ENCODE assay signal across 32 cellular contexts in the genomic region with DNA sequence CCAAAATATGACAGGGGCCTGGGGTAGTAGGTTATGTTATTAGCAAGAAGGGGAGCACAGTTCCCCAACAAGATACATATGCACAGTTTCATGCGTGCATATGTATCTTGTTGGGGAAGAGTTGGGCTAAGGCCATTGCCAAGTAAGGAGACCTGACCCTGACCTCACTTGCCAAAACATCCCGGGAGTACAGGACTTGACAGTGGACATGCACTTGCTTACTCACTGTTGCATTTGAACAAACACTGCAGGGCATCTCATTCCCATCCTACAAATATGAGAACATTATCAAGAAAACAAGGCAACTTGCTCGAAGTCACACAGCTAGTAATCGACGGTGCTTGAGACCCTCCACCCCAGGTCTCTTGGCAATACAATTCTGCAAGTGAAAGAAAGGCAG. TPM values are rescaled to one million over a fixed set of nuclear protein-coding genes. Genes with fewer than 3 reads are reported as not detected.
"Had no signal": no experiment of that assay in that cellular context is flagged by ENCODE, and none has a peak within 500 bp of the region (broad histone marks: within the 10 kb centered on the region; RNA-seq: fewer than 3 reads in every experiment).

No MANE protein-coding gene starts in this region.

- H3K27ac ChIP-seq: parathyroid adenoma, psoas muscle, skin epidermis, thoracic aorta, tibial nerve, vagina had no signal

- H3K27ac Mint-ChIP-seq: natural killer cell; nephron; progenitor cell of endocrine pancreas; stimulated activated memory B cell treated with anti-CD40 and anti-IgM and Interleukin-4, amounts not matched to agents 10 μg/mL and 1 μg/mL and 100 μg/mL, for 72 hours; stimulated activated naive CD8-positive, alpha-beta T cell treated with anti-CD3 and anti-CD28 coated beads, Interleukin-15, amount 100 ng/mL, for 72 hours had no signal

- H3K9ac ChIP-seq: parathyroid adenoma had no signal

- FAIRE-seq: urothelium cell line had no signal

- H3K27me3 Mint-ChIP-seq: stimulated activated memory B cell treated with anti-CD40 and anti-IgM and Interleukin-4, amounts not matched to agents 10 μg/mL and 1 μg/mL and 100 μg/mL, for 72 hours; stimulated activated naive CD8-positive, alpha-beta T cell treated with anti-CD3 and anti-CD28 coated beads, Interleukin-15, amount 100 ng/mL, for 72 hours had no signal

- H3K9me3 Mint-ChIP-seq: natural killer cell; nephron; stimulated activated memory B cell treated with anti-CD40 and anti-IgM and Interleukin-4, amounts not matched to agents 10 μg/mL and 1 μg/mL and 100 μg/mL, for 72 hours; stimulated activated naive CD8-positive, alpha-beta T cell treated with anti-CD3 and anti-CD28 coated beads, Interleukin-15, amount 100 ng/mL, for 72 hours had no signal

- H3K27me3 ChIP-seq: spleen, thyroid gland, tibial nerve, upper lobe of left lung, vagina had no signal

- H3K79me2 ChIP-seq: parathyroid adenoma had no signal

- H3K36me3 ChIP-seq: spleen, thoracic aorta, thyroid gland, tibial nerve, upper lobe of left lung, vagina had no signal

- H2AFZ ChIP-seq: parathyroid adenoma had no signal

- H3K4me3 Mint-ChIP-seq: naive thymus-derived CD4-positive, alpha-beta T cell; natural killer cell; nephron; stimulated activated memory B cell treated with anti-CD40 and anti-IgM and Interleukin-4, amounts not matched to agents 10 μg/mL and 1 μg/mL and 100 μg/mL, for 72 hours; stimulated activated naive CD8-positive, alpha-beta T cell treated with anti-CD3 and anti-CD28 coated beads, Interleukin-15, amount 100 ng/mL, for 72 hours had no signal

- H3K4me3 ChIP-seq: psoas muscle, skin epidermis, smooth muscle cell, spleen, thoracic aorta, thyroid gland, tibial nerve, upper lobe of left lung, vagina had no signal

- DNase-seq: naive thymus-derived CD4-positive, alpha-beta T cell; natural killer cell; occipital lobe; posterior cingulate gyrus; psoas muscle; spleen; stimulated activated CD4-positive, alpha-beta T cell treated with anti-CD3 and anti-CD28 coated beads, Interleukin-12 subunit alpha, Interleukin-12 subunit beta, amount 100 ng/mL, for 4 hours; stimulated activated CD4-positive, alpha-beta T cell treated with anti-CD3 and anti-CD28 coated beads, Interleukin-1b, Interleukin-23, amount 100 ng/mL, for 48 hours; stimulated activated CD4-positive, alpha-beta T cell treated with anti-CD3 and anti-CD28 coated beads, Interleukin-4, amount 100 ng/mL, for 1 hour; stimulated activated CD4-positive, alpha-beta T cell treated with anti-CD3 and anti-CD28 coated beads, Interleukin-4, amount 100 ng/mL, for 4 hours; stimulated activated CD8-positive, alpha-beta memory T cell treated with anti-CD3 and anti-CD28 coated beads, Interleukin-4, amount 100 ng/mL, for 48 hours; stimulated activated naive CD4-positive, alpha-beta T cell; stimulated activated naive CD8-positive, alpha-beta T cell treated with anti-CD3 and anti-CD28 coated beads, Interleukin-15, amount 100 ng/mL, for 72 hours; stimulated activated naive CD8-positive, alpha-beta T cell treated with anti-CD3 and anti-CD28 coated beads, Interleukin-15, Interleukin-2, amounts not matched to agents 100 U/mL and 50 U/mL, for 24 hours; substantia nigra; thyroid gland; trophoblast cell; upper lobe of left lung had no signal

- H3K9me3 ChIP-seq: psoas muscle, spleen, thoracic aorta, thyroid gland, tibial nerve, upper lobe of left lung, vagina had no signal

- H3K4me1 ChIP-seq: parathyroid adenoma had no signal

- ATAC-seq: naive thymus-derived CD4-positive, alpha-beta T cell; natural killer cell; psoas muscle; right cardiac atrium; sciatic nerve; stimulated activated memory B cell treated with anti-CD40 and anti-IgM and Interleukin-4, amounts not matched to agents 10 μg/mL and 1 μg/mL and 100 μg/mL, for 72 hours; stimulated activated naive CD8-positive, alpha-beta T cell treated with anti-CD3 and anti-CD28 coated beads, Interleukin-15, amount 100 ng/mL, for 72 hours; stimulated activated naive CD8-positive, alpha-beta T cell treated with anti-CD3 and anti-CD28 coated beads, Interleukin-15, Interleukin-2, amounts not matched to agents 100 U/mL and 50 U/mL, for 24 hours had no signal

- H3K4me2 ChIP-seq: smooth muscle cell had no signal

- H3K36me3 Mint-ChIP-seq: naive thymus-derived CD4-positive, alpha-beta T cell; natural killer cell; stimulated activated memory B cell treated with anti-CD40 and anti-IgM and Interleukin-4, amounts not matched to agents 10 μg/mL and 1 μg/mL and 100 μg/mL, for 72 hours had no signal

- H3K4me1 Mint-ChIP-seq: stimulated activated naive CD8-positive, alpha-beta T cell treated with anti-CD3 and anti-CD28 coated beads, Interleukin-15, amount 100 ng/mL, for 72 hours had no signal

RNA-seq across cellular contexts. Expression of a gene that starts 4.8 kb away (rescaled TPM):
- total RNA-seq: natural killer cell, occipital lobe, osteocyte, progenitor cell of endocrine pancreas, smooth muscle cell, temporal lobe, thoracic aorta, vagina had no signal
- polyA plus RNA-seq: naive thymus-derived CD4-positive, alpha-beta T cell; smooth muscle cell had no signal

RNA-seq across cellular contexts. Expression of a gene that starts 30.3 kb away (rescaled TPM):
- polyA plus RNA-seq: naive thymus-derived CD4-positive, alpha-beta T cell had no signal
